In genomic region chr5:387491-388265, GRCh38 we compare ENCODE assay signal across 19 cellular contexts. TPM values are rescaled to one million over a fixed set of nuclear protein-coding genes. Genes with fewer than 3 reads are reported as not detected.
DNase-seq lines count a peak whose midpoint lies in the region; TF ChIP-seq lines count a peak whose summit lies in the region.
"Had no signal": no experiment of that assay in that cellular context is flagged by ENCODE, and none has a peak within 500 bp of the region (broad histone marks: within the 10 kb centered on the region; RNA-seq: fewer than 3 reads in every experiment).

No MANE protein-coding gene starts in this region.

- no peak overlapping the region for H3K4me2 ChIP-seq in neural progenitor cell
- H3K4me2 ChIP-seq: SK-N-SH had no signal

- H2AFZ ChIP-seq in neural progenitor cell (replicated peaks) = no peak overlapping the region

- peaks cover 7% of the 10 kb centered on the region for H3K4me1 ChIP-seq in neural progenitor cell
- no peaks in the 10 kb centered on the region for H3K4me1 ChIP-seq in effector memory CD4-positive, alpha-beta T cell (ENCODE audit: control insufficient read depth, insufficient read depth, low read length, poor library complexity, severe bottlenecking)
- H3K4me1 ChIP-seq: foreskin keratinocyte, pancreas, thyroid gland had no signal

- H3K4me3 ChIP-seq in neural progenitor cell = no peak overlapping the region
- H3K4me3 ChIP-seq in effector memory CD4-positive, alpha-beta T cell (ENCODE audit: insufficient read depth, low read depth, low read length, poor library complexity, severe bottlenecking) = no peak overlapping the region
- H3K4me3 ChIP-seq: pancreas, thyroid gland had no signal

- H3K36me3 ChIP-seq in neural progenitor cell = no peaks in the 10 kb centered on the region
- H3K36me3 ChIP-seq in effector memory CD4-positive, alpha-beta T cell (ENCODE audit: control insufficient read depth, insufficient read depth, low read length) = no peaks in the 10 kb centered on the region
- H3K36me3 ChIP-seq: pancreas, thyroid gland had no signal

- H3K9me3 Mint-ChIP-seq in chondrocyte (ENCODE audit: low read depth) (peaks cover 11% of the 10 kb centered on the region), neural progenitor cell (peaks cover 10% of the 10 kb centered on the region)

- H3K9ac ChIP-seq in neural progenitor cell = no peak overlapping the region
- H3K9ac ChIP-seq: SK-N-SH had no signal

- H3K27me3 Mint-ChIP-seq in chondrocyte (ENCODE audit: low read depth) (no peaks in the 10 kb centered on the region), neural progenitor cell (ENCODE audit: insufficient read depth, low read depth) (peaks cover 12% of the 10 kb centered on the region)

- peaks cover 15% of the 10 kb centered on the region for H3K36me3 Mint-ChIP-seq in chondrocyte (ENCODE audit: low read depth)
- H3K36me3 Mint-ChIP-seq in neural progenitor cell = no peaks in the 10 kb centered on the region

- H4K20me1 ChIP-seq in neural progenitor cell (ENCODE audit: low read depth) = no peaks in the 10 kb centered on the region

- no peak overlapping the region for H3K27ac ChIP-seq in neural progenitor cell
- no peak overlapping the region for H3K27ac ChIP-seq in effector memory CD4-positive, alpha-beta T cell (ENCODE audit: insufficient read depth, low read length, poor library complexity, severe bottlenecking)
- H3K27ac ChIP-seq: foreskin keratinocyte, pancreas, thyroid gland had no signal

- H3K79me2 ChIP-seq in neural progenitor cell (ENCODE audit: low read depth) = no peaks in the 10 kb centered on the region

- H3K4me3 Mint-ChIP-seq in chondrocyte (ENCODE audit: unreplicated experiment) (no peak overlapping the region), neural progenitor cell (no peak overlapping the region)

- H3K27ac Mint-ChIP-seq in chondrocyte (ENCODE audit: unreplicated experiment) = no peak overlapping the region
- H3K27ac Mint-ChIP-seq in neural progenitor cell = peak overlapping the region; percentile 69

- no peaks in the 10 kb centered on the region for H3K9me3 ChIP-seq in neural progenitor cell (ENCODE audit: low read depth)
- no peaks in the 10 kb centered on the region for H3K9me3 ChIP-seq in effector memory CD4-positive, alpha-beta T cell (ENCODE audit: control insufficient read depth, low read length)
- H3K9me3 ChIP-seq: pancreas, SK-N-SH, thyroid gland had no signal

- DNase-seq in 8988T (peak; percentile 30), CD1c-positive myeloid dendritic cell (ENCODE audit: extremely low spot score) (peak; percentile 45), chondrocyte (ENCODE audit: low spot score) (peak; percentile 47), neural progenitor cell (ENCODE audit: low spot score) (no peak), SK-N-DZ (ENCODE audit: low spot score) (no peak), NCI-H2029 (lab: John Stamatoyannopoulos, UW) (no peak), HT-29 (ENCODE audit: low spot score) (no peak)
- no peak for DNase-seq in effector memory CD4-positive, alpha-beta T cell
- DNase-seq: activated CD4-positive, alpha-beta T cell treated with anti-CD3 and anti-CD28 coated beads, Interleukin-2, amount 50 U/mL, for 4 hours; AML-193; Calu3; GF-D8; NCI-H1930; SK-N-SH; small intestine; stimulated activated CD4-positive, alpha-beta T cell treated with anti-CD3 and anti-CD28 coated beads, Interleukin-4, amount 100 ng/mL, for 4 hours; thyroid gland had no signal

- no peaks in the 10 kb centered on the region for H3K27me3 ChIP-seq in neural progenitor cell
- H3K27me3 ChIP-seq in effector memory CD4-positive, alpha-beta T cell (replicated peaks; ENCODE audit: control insufficient read depth, insufficient read depth, low read length, poor library complexity, severe bottlenecking) = no peaks in the 10 kb centered on the region
- H3K27me3 ChIP-seq: pancreas, thyroid gland had no signal

- H3K4me1 Mint-ChIP-seq in chondrocyte (ENCODE audit: low read depth) = peaks cover 14% of the 10 kb centered on the region
- H3K4me1 Mint-ChIP-seq in neural progenitor cell = peaks cover 17% of the 10 kb centered on the region

- no peaks in the 10 kb centered on the region for H3F3A ChIP-seq in neural progenitor cell (ENCODE audit: low read depth)

- TF ChIP-seq CTCF in chondrocyte (IDR thresholded peaks at IDR 0.05) = no peak
- no peak for TF ChIP-seq CTCF in neural progenitor cell (IDR thresholded peaks at IDR 0.05)

RNA-seq across cellular contexts. Expression of gene EXOC3, which starts 55.3 kb away (rescaled TPM):
- total RNA-seq in chondrocyte (39.4 to 58.1 TPM (median 43.3 TPM) in 3 replicates), neural progenitor cell (ENCODE audit: low replicate concordance) (19.2 and 37.6 TPM in 2 replicates)
- 17.0 and 18.3 TPM in 2 replicates for polyA plus RNA-seq in SK-N-DZ (2014; cell fraction: cytosol; rRNA removed)
- polyA plus RNA-seq in SK-N-DZ (2014; cell fraction: nucleus; rRNA removed) = 31.7 and 46.3 TPM in 2 replicates
- total RNA-seq in HT-29 (2014; rRNA removed; shearing (Covaris generic)) = 65.7 and 74.3 TPM in 2 replicates

Comparison
In these comparisons a context has a peak if more than half of its experiments do, and no peak if none do; other contexts are left out.
1. DNase-seq: peak in 8988T (single experiment), CD1c-positive myeloid dendritic cell (single experiment) and chondrocyte (single experiment); none in neural progenitor cell (single experiment), effector memory CD4-positive, alpha-beta T cell (0 of 3), SK-N-DZ (single experiment), NCI-H2029 (single experiment) and HT-29 (single experiment).